Comparison of ENCODE assay signal across 13 cellular contexts in genomic region chr17:9334536-9335446, GRCh38.
"Had no signal": no experiment of that assay in that cellular context is flagged by ENCODE, and none has a peak within 500 bp of the region (broad histone marks: within the 10 kb centered on the region; RNA-seq: fewer than 3 reads in every experiment).

No MANE protein-coding gene starts in this region.

- ATAC-seq: heart right ventricle; stimulated activated memory B cell treated with anti-CD40 and anti-IgM and Interleukin-4, amounts not matched to agents 10 μg/mL and 1 μg/mL and 100 μg/mL, for 72 hours; WTC11 had no signal

- DNase-seq: activated T-cell treated with anti-CD3 and anti-CD28 coated beads, Interleukin-2, amount 50 U/mL, for 48 hours; heart right ventricle; ovary; SK-N-SH; substantia nigra; transverse colon had no signal

- H3K27ac Mint-ChIP-seq: mesothelial cell of epicardium; neural progenitor cell; stimulated activated memory B cell treated with anti-CD40 and anti-IgM and Interleukin-4, amounts not matched to agents 10 μg/mL and 1 μg/mL and 100 μg/mL, for 72 hours; T-helper 1 cell treated with Interleukin-12 subunit alpha and Interleukin-12 subunit beta and Interleukin-4 antibody, amounts not matched to agents 30 μg/mL and 1 μg/mL, for 36 hours; WTC11 had no signal

- H3K27me3 ChIP-seq: ascending aorta, heart right ventricle, neural progenitor cell, ovary, transverse colon had no signal

- H3K9me2 ChIP-seq: SK-N-SH had no signal

- H3K27me3 Mint-ChIP-seq: stimulated activated memory B cell treated with anti-CD40 and anti-IgM and Interleukin-4, amounts not matched to agents 10 μg/mL and 1 μg/mL and 100 μg/mL, for 72 hours had no signal

- H3K4me1 ChIP-seq: ascending aorta, heart right ventricle, transverse colon had no signal

- H3K27ac ChIP-seq: ascending aorta, heart right ventricle, neural progenitor cell, ovary, transverse colon had no signal

- H3K4me3 Mint-ChIP-seq: mesothelial cell of epicardium; neural progenitor cell; stimulated activated memory B cell treated with anti-CD40 and anti-IgM and Interleukin-4, amounts not matched to agents 10 μg/mL and 1 μg/mL and 100 μg/mL, for 72 hours; T-helper 1 cell treated with Interleukin-12 subunit alpha and Interleukin-12 subunit beta and Interleukin-4 antibody, amounts not matched to agents 30 μg/mL and 1 μg/mL, for 36 hours; WTC11 had no signal

- H2AFZ ChIP-seq: neural progenitor cell had no signal

- FAIRE-seq: keratinocyte had no signal

- H3K9me3 ChIP-seq: ovary had no signal

- H3K4me2 ChIP-seq: neural progenitor cell, SK-N-SH had no signal

- H3K36me3 ChIP-seq: ascending aorta, heart right ventricle, neural progenitor cell, ovary, transverse colon had no signal

- H3K4me1 Mint-ChIP-seq: mesothelial cell of epicardium had no signal

- H3K4me3 ChIP-seq: ascending aorta, heart right ventricle, neural progenitor cell, ovary, transverse colon had no signal
